8 cellular contexts compared by ENCODE assay signal in genomic region chr17:16194339-16194738, GRCh38. TPM values are rescaled to one million over a fixed set of nuclear protein-coding genes. Genes with fewer than 3 reads are reported as not detected.
DNase-seq lines count a peak whose midpoint lies in the region; ATAC-seq, FAIRE-seq and TF ChIP-seq lines count a peak whose summit lies in the region.
"Not testable (repeated sequence)": the region's sequence is repeated elsewhere in the genome, so short reads cannot be mapped to it uniquely, and the experiment has no call there.

No MANE protein-coding gene starts in this region.

- 66 to 68% (median 68%) methylated on average over 2 of the region's 2 CpGs for WGBS in small intestine, 3 donors

- intact Hi-C loops in activated CD4-positive, alpha-beta T cell treated with anti-CD3 and anti-CD28 coated beads for 36 hours (cut with DNase I, micrococcal nuclease); activated T-helper 2 cell treated with anti-CD3 and anti-CD28 coated beads, Interferon-gamma antibody, Interleukin-2, Interleukin-4, amounts not matched to agents 10 μg/mL and 5 μg/mL and 100 μg/mL, durations not matched to agents 14 hours and 24 hours and 36 hours (cut with micrococcal nuclease): not testable (repeated sequence)

- H3K36me3 ChIP-seq in CD4-positive, CD25-positive, alpha-beta regulatory T cell (ENCODE audit: control insufficient read depth, insufficient read depth, low read length), result peaks cover 45% of the 10 kb centered on the region
- not testable (repeated sequence) for H3K36me3 ChIP-seq in small intestine (ENCODE audit: control insufficient read depth in 2 of 2, insufficient read depth in 2 of 2, low read length in 2 of 2)

- H3K27ac ChIP-seq in CD4-positive, CD25-positive, alpha-beta regulatory T cell (ENCODE audit: insufficient read depth, low read length, poor library complexity, severe bottlenecking), result peak overlapping the region; percentile 61
- not testable (repeated sequence) for H3K27ac ChIP-seq in small intestine (ENCODE audit: low read depth in 1 of 2, low read length in 1 of 2)

- CTCF ChIA-PET in activated CD4-positive, alpha-beta T cell treated with anti-CD3 and anti-CD28 coated beads for 36 hours (lab: Charles Lee), result interaction anchor here (0.6 to 0.7 kb wide), 3 partner anchors 8 to 1212 kb away, joined by 3 read pairs; no protein-coding TSS in a partner anchor
- CTCF ChIA-PET in activated CD8-positive, alpha-beta memory T cell treated with anti-CD3 and anti-CD28 coated beads, Interleukin-2, amount 10 ng/mL, durations not matched to agents 7 days and 5 days (lab: Charles Lee), result interaction anchor here (0.6 kb wide), 2 partner anchors 13 to 21 kb away, joined by 3 read pairs; no protein-coding TSS in a partner anchor

- not testable (repeated sequence) for H3K27me3 Mint-ChIP-seq in CD4-positive, CD25-positive, alpha-beta regulatory T cell; HFFc6 (ENCODE audit: insufficient read depth); activated CD4-positive, alpha-beta T cell treated with anti-CD3 and anti-CD28 coated beads for 36 hours; activated CD8-positive, alpha-beta memory T cell treated with anti-CD3 and anti-CD28 coated beads, Interleukin-2, amount 10 ng/mL, durations not matched to agents 7 days and 5 days; activated T-helper 2 cell treated with anti-CD3 and anti-CD28 coated beads, Interferon-gamma antibody, Interleukin-2, Interleukin-4, amounts not matched to agents 10 μg/mL and 5 μg/mL and 100 μg/mL, durations not matched to agents 14 hours and 24 hours and 36 hours (ENCODE audit: low read depth)

- peak overlapping the region; percentile 23 for H3K4me3 ChIP-seq in CD4-positive, CD25-positive, alpha-beta regulatory T cell (ENCODE audit: low read depth, low read length)
- not testable (repeated sequence) for H3K4me3 ChIP-seq in small intestine (ENCODE audit: low read depth in 1 of 2, low read length in 2 of 2)

- DNase-seq in CD4-positive, CD25-positive, alpha-beta regulatory T cell, result peak in 2 of 3 donors; percentile 34 to 48
- DNase-seq in HFFc6; activated CD4-positive, alpha-beta T cell treated with anti-CD3 and anti-CD28 coated beads for 36 hours; activated CD8-positive, alpha-beta memory T cell treated with anti-CD3 and anti-CD28 coated beads, Interleukin-2, amount 10 ng/mL, durations not matched to agents 7 days and 5 days; activated T-helper 2 cell treated with anti-CD3 and anti-CD28 coated beads, Interferon-gamma antibody, Interleukin-2, Interleukin-4, amounts not matched to agents 10 μg/mL and 5 μg/mL and 100 μg/mL, durations not matched to agents 14 hours and 24 hours and 36 hours (ENCODE audit: low spot score); small intestine: not testable (repeated sequence)
- peak; percentile 32 for DNase-seq in central memory CD4-positive, alpha-beta T cell
- DNase-seq in erythroblast (lab: John Stamatoyannopoulos, UW), result peak; percentile 50 to 86

- H3K9me3 Mint-ChIP-seq in CD4-positive, CD25-positive, alpha-beta regulatory T cell; HFFc6; activated CD4-positive, alpha-beta T cell treated with anti-CD3 and anti-CD28 coated beads for 36 hours (ENCODE audit: low read depth); activated CD8-positive, alpha-beta memory T cell treated with anti-CD3 and anti-CD28 coated beads, Interleukin-2, amount 10 ng/mL, durations not matched to agents 7 days and 5 days (ENCODE audit: low read depth); activated T-helper 2 cell treated with anti-CD3 and anti-CD28 coated beads, Interferon-gamma antibody, Interleukin-2, Interleukin-4, amounts not matched to agents 10 μg/mL and 5 μg/mL and 100 μg/mL, durations not matched to agents 14 hours and 24 hours and 36 hours: not testable (repeated sequence)

- H3K4me3 Mint-ChIP-seq in CD4-positive, CD25-positive, alpha-beta regulatory T cell, result peak overlapping the region in 3 of 4 donors; percentile 10 to 78 (median 24)
- not testable (repeated sequence) for H3K4me3 Mint-ChIP-seq in HFFc6; activated CD4-positive, alpha-beta T cell treated with anti-CD3 and anti-CD28 coated beads for 36 hours; activated CD8-positive, alpha-beta memory T cell treated with anti-CD3 and anti-CD28 coated beads, Interleukin-2, amount 10 ng/mL, durations not matched to agents 7 days and 5 days; activated T-helper 2 cell treated with anti-CD3 and anti-CD28 coated beads, Interferon-gamma antibody, Interleukin-2, Interleukin-4, amounts not matched to agents 10 μg/mL and 5 μg/mL and 100 μg/mL, durations not matched to agents 14 hours and 24 hours and 36 hours (ENCODE audit: low read depth)

- not testable (repeated sequence) for H3K9me3 ChIP-seq in CD4-positive, CD25-positive, alpha-beta regulatory T cell (ENCODE audit: control insufficient read depth in 2 of 2, low read length in 2 of 2); small intestine (ENCODE audit: control insufficient read depth, low read depth)

- H3K4me1 ChIP-seq in CD4-positive, CD25-positive, alpha-beta regulatory T cell (ENCODE audit: control insufficient read depth, insufficient read depth, low read length, poor library complexity, severe bottlenecking); small intestine (ENCODE audit: control insufficient read depth in 2 of 2, insufficient read depth in 1 of 2, low read depth in 1 of 2, low read length in 1 of 2): not testable (repeated sequence)

- TF ChIP-seq CTCF in HFFc6 (IDR thresholded peaks at IDR 0.05), result not testable (repeated sequence)

- H3K4me1 Mint-ChIP-seq in CD4-positive, CD25-positive, alpha-beta regulatory T cell, result peaks cover 31 to 65% (median 41%) of the 10 kb centered on the region in 4 donors
- peaks cover 18% of the 10 kb centered on the region for H3K4me1 Mint-ChIP-seq in HFFc6 (ENCODE audit: low read depth)
- H3K4me1 Mint-ChIP-seq in activated CD4-positive, alpha-beta T cell treated with anti-CD3 and anti-CD28 coated beads for 36 hours, result peaks cover 24% of the 10 kb centered on the region
- peaks cover 24% of the 10 kb centered on the region for H3K4me1 Mint-ChIP-seq in activated CD8-positive, alpha-beta memory T cell treated with anti-CD3 and anti-CD28 coated beads, Interleukin-2, amount 10 ng/mL, durations not matched to agents 7 days and 5 days
- peaks cover 19% of the 10 kb centered on the region for H3K4me1 Mint-ChIP-seq in activated T-helper 2 cell treated with anti-CD3 and anti-CD28 coated beads, Interferon-gamma antibody, Interleukin-2, Interleukin-4, amounts not matched to agents 10 μg/mL and 5 μg/mL and 100 μg/mL, durations not matched to agents 14 hours and 24 hours and 36 hours (ENCODE audit: low read depth)

- H3K36me3 Mint-ChIP-seq in CD4-positive, CD25-positive, alpha-beta regulatory T cell, result peaks cover 49% of the 10 kb centered on the region
- H3K36me3 Mint-ChIP-seq in HFFc6 (ENCODE audit: low read depth), result peaks cover 34% of the 10 kb centered on the region
- peaks cover 44% of the 10 kb centered on the region for H3K36me3 Mint-ChIP-seq in activated CD4-positive, alpha-beta T cell treated with anti-CD3 and anti-CD28 coated beads for 36 hours (ENCODE audit: low read depth)
- H3K36me3 Mint-ChIP-seq in activated CD8-positive, alpha-beta memory T cell treated with anti-CD3 and anti-CD28 coated beads, Interleukin-2, amount 10 ng/mL, durations not matched to agents 7 days and 5 days, result peaks cover 34% of the 10 kb centered on the region
- H3K36me3 Mint-ChIP-seq in activated T-helper 2 cell treated with anti-CD3 and anti-CD28 coated beads, Interferon-gamma antibody, Interleukin-2, Interleukin-4, amounts not matched to agents 10 μg/mL and 5 μg/mL and 100 μg/mL, durations not matched to agents 14 hours and 24 hours and 36 hours (ENCODE audit: low read depth), result peaks cover 67% of the 10 kb centered on the region

- POLR2A ChIA-PET in activated CD4-positive, alpha-beta T cell treated with anti-CD3 and anti-CD28 coated beads for 36 hours (lab: Charles Lee), result not testable (repeated sequence)

- H3K27me3 ChIP-seq in CD4-positive, CD25-positive, alpha-beta regulatory T cell (ENCODE audit: control insufficient read depth, insufficient read depth, low read length); small intestine (ENCODE audit: control insufficient read depth in 2 of 2, insufficient read depth in 2 of 2, low read length in 2 of 2): not testable (repeated sequence)

- H3K27ac Mint-ChIP-seq in CD4-positive, CD25-positive, alpha-beta regulatory T cell, result peak overlapping the region; percentile 8 to 82 (median 73)
- H3K27ac Mint-ChIP-seq in HFFc6, result peak overlapping the region; percentile 64; the same call in 1 of the 2 replicates
- peak overlapping the region; percentile 40 for H3K27ac Mint-ChIP-seq in activated CD4-positive, alpha-beta T cell treated with anti-CD3 and anti-CD28 coated beads for 36 hours
- H3K27ac Mint-ChIP-seq in activated CD8-positive, alpha-beta memory T cell treated with anti-CD3 and anti-CD28 coated beads, Interleukin-2, amount 10 ng/mL, durations not matched to agents 7 days and 5 days, result peak overlapping the region; percentile 60
- H3K27ac Mint-ChIP-seq in activated T-helper 2 cell treated with anti-CD3 and anti-CD28 coated beads, Interferon-gamma antibody, Interleukin-2, Interleukin-4, amounts not matched to agents 10 μg/mL and 5 μg/mL and 100 μg/mL, durations not matched to agents 14 hours and 24 hours and 36 hours, result peak overlapping the region; percentile 45

- TF ChIP-seq POLR2A in erythroblast (IDR thresholded peaks at IDR 0.05; ENCODE audit: low read length), result not testable (repeated sequence)

- FAIRE-seq in small intestine (lab: Jason Lieb, UNC), result peak; percentile 95

- ATAC-seq in CD4-positive, CD25-positive, alpha-beta regulatory T cell (ENCODE audit: low read depth in 2 of 2); activated CD4-positive, alpha-beta T cell treated with anti-CD3 and anti-CD28 coated beads for 36 hours; activated CD8-positive, alpha-beta memory T cell treated with anti-CD3 and anti-CD28 coated beads, Interleukin-2, amount 10 ng/mL, durations not matched to agents 7 days and 5 days: not testable (repeated sequence)

RNA-seq across cellular contexts. Expression of gene NCOR1, which starts 21.0 kb away (rescaled TPM):
- 216 TPM for total RNA-seq in CD4-positive, CD25-positive, alpha-beta regulatory T cell
- polyA plus RNA-seq in CD4-positive, CD25-positive, alpha-beta regulatory T cell, result 10 to 100 TPM; 65.8 to 68.7 (median 67.0) TPM
- total RNA-seq in HFFc6 (2021; fragmentation: NEBNext Ultra II Directional; extraction: Animal tissue kit (Norgen Biotek cat#: 25700)), result 100 to 1,000 TPM; 103 to 115 (median 111) TPM
- 100 to 1,000 TPM; 110 to 155 TPM for total RNA-seq in activated CD4-positive, alpha-beta T cell treated with anti-CD3 and anti-CD28 coated beads for 36 hours
- 100 to 1,000 TPM; 166 to 175 TPM for total RNA-seq in activated CD8-positive, alpha-beta memory T cell treated with anti-CD3 and anti-CD28 coated beads, Interleukin-2, amount 10 ng/mL, durations not matched to agents 7 days and 5 days
- total RNA-seq in activated T-helper 2 cell treated with anti-CD3 and anti-CD28 coated beads, Interferon-gamma antibody, Interleukin-2, Interleukin-4, amounts not matched to agents 10 μg/mL and 5 μg/mL and 100 μg/mL, durations not matched to agents 14 hours and 24 hours and 36 hours, result 134 and 139 TPM in 2 replicates
- 100 to 1,000 TPM in 2 of 3 donors, 10 to 100 TPM in 1; 69.3 to 227 (median 191) TPM for polyA plus RNA-seq in small intestine

RNA-seq across cellular contexts. Expression of gene PIGL, which starts 22.7 kb away (rescaled TPM):
- 59.4 TPM for total RNA-seq in CD4-positive, CD25-positive, alpha-beta regulatory T cell
- 10 to 100 TPM in 3 of 4 donors, 1 to 10 TPM in 1; 8.7 to 12.0 (median 11.5) TPM for polyA plus RNA-seq in CD4-positive, CD25-positive, alpha-beta regulatory T cell
- total RNA-seq in HFFc6 (2021; fragmentation: NEBNext Ultra II Directional; extraction: Animal tissue kit (Norgen Biotek cat#: 25700)), result 10 to 100 TPM; 12.0 to 15.5 (median 14.9) TPM
- 10 to 100 TPM; 33.4 to 33.6 TPM for total RNA-seq in activated CD4-positive, alpha-beta T cell treated with anti-CD3 and anti-CD28 coated beads for 36 hours
- total RNA-seq in activated CD8-positive, alpha-beta memory T cell treated with anti-CD3 and anti-CD28 coated beads, Interleukin-2, amount 10 ng/mL, durations not matched to agents 7 days and 5 days, result 10 to 100 TPM; 27.9 to 37.6 TPM
- total RNA-seq in activated T-helper 2 cell treated with anti-CD3 and anti-CD28 coated beads, Interferon-gamma antibody, Interleukin-2, Interleukin-4, amounts not matched to agents 10 μg/mL and 5 μg/mL and 100 μg/mL, durations not matched to agents 14 hours and 24 hours and 36 hours, result 40.1 and 40.6 TPM in 2 replicates
- polyA plus RNA-seq in small intestine, result 10 to 100 TPM; 19.0 to 30.2 (median 21.6) TPM
